Comparison of ENCODE assay signal across 8 cellular contexts in the genomic region with DNA sequence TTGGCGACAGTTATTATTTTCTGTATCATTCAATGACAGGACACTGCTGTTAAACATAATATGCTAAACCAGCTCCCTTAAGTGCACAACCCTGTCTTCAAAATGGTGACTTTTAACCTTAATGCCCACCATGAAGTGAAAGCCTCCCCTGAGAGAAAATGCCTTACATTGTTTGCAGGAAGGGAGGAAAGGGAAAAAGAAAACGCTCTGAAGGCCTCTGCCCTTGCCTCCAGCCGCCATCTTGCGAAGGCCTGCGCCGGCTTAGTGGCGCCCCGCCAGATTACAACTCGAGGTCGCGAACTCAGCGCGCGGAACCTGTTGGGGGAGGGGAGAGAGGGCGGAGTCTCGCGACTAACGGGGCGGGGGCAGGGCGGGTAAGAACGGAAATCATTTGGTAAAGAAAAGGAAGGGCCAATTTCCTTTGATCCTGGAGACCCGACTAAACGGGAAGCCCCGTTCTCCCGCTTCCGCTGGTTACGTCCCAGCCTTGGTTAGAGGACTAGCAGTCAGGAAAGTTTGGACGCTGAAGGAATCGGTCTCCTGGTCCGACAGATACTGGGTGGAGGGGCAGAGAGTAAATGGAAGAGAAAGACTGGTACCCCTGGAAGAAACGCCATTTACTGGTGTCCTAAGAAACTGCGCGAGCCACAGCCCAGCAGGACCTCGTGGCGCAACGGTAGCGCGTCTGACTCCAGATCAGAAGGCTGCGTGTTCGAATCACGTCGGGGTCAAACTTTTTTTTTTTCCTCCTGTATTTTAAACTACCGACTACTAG. TPM values are rescaled to one million over a fixed set of nuclear protein-coding genes. Genes with fewer than 3 reads are reported as not detected.
DNase-seq lines count a peak whose midpoint lies in the region; TF ChIP-seq lines count a peak whose summit lies in the region.

No MANE protein-coding gene starts in this region.

- H4K8ac ChIP-seq in H9 (replicated peaks; ENCODE audit: insufficient read length, low read depth, low read length), result no peak overlapping the region

- peak overlapping the region; percentile 53 for H3K56ac ChIP-seq in H9 (ENCODE audit: insufficient read length, low read depth, low read length)

- H3F3A ChIP-seq in neural progenitor cell (ENCODE audit: low read depth), result peaks cover 19% of the 10 kb centered on the region

- no peak overlapping the region for H2AK5ac ChIP-seq in H9 (ENCODE audit: insufficient read length, low read length)

- DNase-seq in ELR (ENCODE audit: low read depth) (peak; percentile 93), H9 (peak; percentile 96), MG63 (peak; percentile 88), SHP77 (lab: John Stamatoyannopoulos, UW) (peak; percentile 83 to 91), activated gamma-delta T cell (lab: John Stamatoyannopoulos, UW) (peak; percentile 79), foreskin fibroblast (peak; percentile 90 to 98), neural progenitor cell (ENCODE audit: low spot score) (peak; percentile 96)

- H3K23ac ChIP-seq in H9 (ENCODE audit: insufficient read length, low read depth, low read length), result no peak overlapping the region

- H3K4me1 ChIP-seq in H9 (ENCODE audit: insufficient read depth, low read length) (no peaks in the 10 kb centered on the region), neural progenitor cell (no peaks in the 10 kb centered on the region), stomach smooth muscle (ENCODE audit: control insufficient read depth, insufficient read depth, low read length) (peaks cover 2% of the 10 kb centered on the region)

- H3K9me3 ChIP-seq in H9 (ENCODE audit: control insufficient read depth, low read depth, low read length), result no peaks in the 10 kb centered on the region
- H3K9me3 ChIP-seq in MG63, result no peaks in the 10 kb centered on the region; the same call in 1 of the 2 replicates
- H3K9me3 ChIP-seq in neural progenitor cell (ENCODE audit: low read depth), result no peaks in the 10 kb centered on the region
- H3K9me3 ChIP-seq in stomach smooth muscle (ENCODE audit: control insufficient read depth in 2 of 2, low read length in 2 of 2), result no peaks in the 10 kb centered on the region

- H3K18ac ChIP-seq in H9 (ENCODE audit: insufficient read length, low read depth, low read length), result peak overlapping the region; percentile 99

- H2BK15ac ChIP-seq in H9 (ENCODE audit: low read depth, low read length), result no peak overlapping the region

- no peaks in the 10 kb centered on the region for H3K79me1 ChIP-seq in H9 (ENCODE audit: insufficient read depth, low read depth, low read length, poor library complexity, severe bottlenecking)

- H2BK5ac ChIP-seq in H9 (ENCODE audit: insufficient read length, low read length), result no peak overlapping the region

- peak overlapping the region; percentile 73 for H4K5ac ChIP-seq in H9 (ENCODE audit: insufficient read length, low read depth, low read length)

- H2AFZ ChIP-seq in H9 (ENCODE audit: low read length), result peak overlapping the region; percentile 99
- H2AFZ ChIP-seq in neural progenitor cell (replicated peaks), result peak overlapping the region; percentile 71

- no peaks in the 10 kb centered on the region for H4K20me1 ChIP-seq in H9 (ENCODE audit: control insufficient read depth, insufficient read depth, insufficient read length)
- H4K20me1 ChIP-seq in neural progenitor cell (ENCODE audit: low read depth), result no peaks in the 10 kb centered on the region

- peak overlapping the region; percentile 65 for H3K4me2 ChIP-seq in H9 (ENCODE audit: insufficient read depth, insufficient read length, low read length)
- peak overlapping the region; percentile 75 for H3K4me2 ChIP-seq in neural progenitor cell

- peak overlapping the region; percentile 99 to 100 (median 99) for H3K27ac Mint-ChIP-seq in H9
- peak overlapping the region; percentile 100 for H3K27ac Mint-ChIP-seq in neural progenitor cell

- peaks cover 10% of the 10 kb centered on the region for H3K27me3 Mint-ChIP-seq in H9 (ENCODE audit: low read depth)
- H3K27me3 Mint-ChIP-seq in neural progenitor cell (ENCODE audit: insufficient read depth, low read depth), result peaks cover 19% of the 10 kb centered on the region

- H3K9me3 Mint-ChIP-seq in H9, result peaks cover 6 to 10% of the 10 kb centered on the region in 2 experiments; a peak in 3 of 5 replicates
- H3K9me3 Mint-ChIP-seq in neural progenitor cell, result peaks cover 15% of the 10 kb centered on the region

- peaks cover 0 to 3% (median 2%) of the 10 kb centered on the region in 3 experiments; a peak in 2 of 7 replicates for H3K36me3 Mint-ChIP-seq in H9 (ENCODE audit: insufficient read depth in 1 of 3, low read depth in 3 of 3)
- peaks cover 8% of the 10 kb centered on the region for H3K36me3 Mint-ChIP-seq in neural progenitor cell

- peak overlapping the region; percentile 96; the same call in 1 of the 2 replicates for H3K14ac ChIP-seq in H9 (ENCODE audit: insufficient read depth, low read length)

- no peak overlapping the region for H2BK20ac ChIP-seq in H9 (ENCODE audit: low read depth, low read length, poor library complexity, severe bottlenecking)

- no peak overlapping the region for H3K4ac ChIP-seq in H9 (ENCODE audit: low read depth, low read length)

- peak overlapping the region; percentile 83 for H3K4me3 ChIP-seq in MG63
- H3K4me3 ChIP-seq in foreskin fibroblast (ENCODE audit: low read depth in 1 of 2, low read length in 2 of 2), result peak overlapping the region; percentile 57 to 87
- peak overlapping the region; percentile 66 for H3K4me3 ChIP-seq in neural progenitor cell
- peak overlapping the region; percentile 78 to 94 for H3K4me3 ChIP-seq in stomach smooth muscle (ENCODE audit: low read length in 2 of 2)

- H4K91ac ChIP-seq in H9 (ENCODE audit: insufficient read length, low read depth, low read length), result no peak overlapping the region

- no peaks in the 10 kb centered on the region for H3K36me3 ChIP-seq in MG63
- H3K36me3 ChIP-seq in neural progenitor cell, result no peaks in the 10 kb centered on the region
- no peaks in the 10 kb centered on the region for H3K36me3 ChIP-seq in stomach smooth muscle (ENCODE audit: control insufficient read depth in 2 of 2, insufficient read depth in 2 of 2, low read length in 2 of 2)

- H3K23me2 ChIP-seq in H9 (ENCODE audit: insufficient read length, low read depth, low read length, poor library complexity, severe bottlenecking), result no peaks in the 10 kb centered on the region

- H3K9ac ChIP-seq in H9 (ENCODE audit: extremely low read depth, insufficient read length, low read length) (peak overlapping the region; percentile 97), neural progenitor cell (no peak overlapping the region), stomach smooth muscle (ENCODE audit: low read length in 2 of 2) (peak overlapping the region; percentile 71 to 98)

- H3K4me3 Mint-ChIP-seq in H9 (peak overlapping the region; percentile 95 to 97), neural progenitor cell (peak overlapping the region; percentile 97)

- no CpG with 5 or more reads among the region's 43 CpGs for WGBS in H9 (ENCODE audit: extremely low coverage, insufficient read length, low lambda C conversion rate)

- H3K79me2 ChIP-seq in H9 (ENCODE audit: insufficient read depth, low read length) (no peaks in the 10 kb centered on the region), neural progenitor cell (ENCODE audit: low read depth) (no peaks in the 10 kb centered on the region)

- no peak overlapping the region for H2BK120ac ChIP-seq in H9 (ENCODE audit: low read depth, low read length, poor library complexity, severe bottlenecking)

- no peaks in the 10 kb centered on the region for H3K27me3 ChIP-seq in H9 (ENCODE audit: insufficient read depth, low read length)
- no peaks in the 10 kb centered on the region for H3K27me3 ChIP-seq in MG63
- no peaks in the 10 kb centered on the region for H3K27me3 ChIP-seq in neural progenitor cell
- no peaks in the 10 kb centered on the region for H3K27me3 ChIP-seq in stomach smooth muscle (ENCODE audit: control insufficient read depth in 1 of 2, insufficient read depth in 2 of 2, low read length in 2 of 2)

- H3K27ac ChIP-seq in H9 (ENCODE audit: insufficient read length, low read depth, low read length) (peak overlapping the region; percentile 95), neural progenitor cell (peak overlapping the region; percentile 90), stomach smooth muscle (ENCODE audit: low read length) (peak overlapping the region; percentile 96)

- H3K4me1 Mint-ChIP-seq in H9 (peaks cover 2 to 5% of the 10 kb centered on the region in 2 experiments; a peak in 3 of 4 replicates), neural progenitor cell (peaks cover 16% of the 10 kb centered on the region)

- TF ChIP-seq CTCF in H9 (conservative IDR thresholded peaks at IDR 0.05), result no peak
- no peak for TF ChIP-seq CTCF in foreskin fibroblast (IDR thresholded peaks at IDR 0.05; ENCODE audit: low read depth, low read length)
- TF ChIP-seq CTCF in neural progenitor cell (IDR thresholded peaks at IDR 0.05), result no peak

- no peak overlapping the region for H3T11ph ChIP-seq in H9 (ENCODE audit: low read length)

- peak overlapping the region; percentile 93 for H2BK12ac ChIP-seq in H9 (ENCODE audit: insufficient read length, low read depth, low read length)

RNA-seq across cellular contexts. Expression of gene TMPO, which starts 11.6 kb away (rescaled TPM):
- 202 and 204 TPM in 2 replicates for total RNA-seq in H9 (2021)
- total RNA-seq in MG63 (2014; rRNA removed; shearing (Covaris generic); ENCODE audit: low replicate concordance), result 183 and 262 TPM in 2 replicates
- total RNA-seq in neural progenitor cell (ENCODE audit: low replicate concordance), result 364 and 513 TPM in 2 replicates

Comparison
In these comparisons a context has a peak if more than half of its experiments do, and no peak if none do; other contexts are left out.
1. Peak in every context shown above with its lines: DNase-seq, H3K4me3 ChIP-seq and H3K27ac ChIP-seq.